7 cellular contexts compared by ENCODE assay signal in the genomic region with DNA sequence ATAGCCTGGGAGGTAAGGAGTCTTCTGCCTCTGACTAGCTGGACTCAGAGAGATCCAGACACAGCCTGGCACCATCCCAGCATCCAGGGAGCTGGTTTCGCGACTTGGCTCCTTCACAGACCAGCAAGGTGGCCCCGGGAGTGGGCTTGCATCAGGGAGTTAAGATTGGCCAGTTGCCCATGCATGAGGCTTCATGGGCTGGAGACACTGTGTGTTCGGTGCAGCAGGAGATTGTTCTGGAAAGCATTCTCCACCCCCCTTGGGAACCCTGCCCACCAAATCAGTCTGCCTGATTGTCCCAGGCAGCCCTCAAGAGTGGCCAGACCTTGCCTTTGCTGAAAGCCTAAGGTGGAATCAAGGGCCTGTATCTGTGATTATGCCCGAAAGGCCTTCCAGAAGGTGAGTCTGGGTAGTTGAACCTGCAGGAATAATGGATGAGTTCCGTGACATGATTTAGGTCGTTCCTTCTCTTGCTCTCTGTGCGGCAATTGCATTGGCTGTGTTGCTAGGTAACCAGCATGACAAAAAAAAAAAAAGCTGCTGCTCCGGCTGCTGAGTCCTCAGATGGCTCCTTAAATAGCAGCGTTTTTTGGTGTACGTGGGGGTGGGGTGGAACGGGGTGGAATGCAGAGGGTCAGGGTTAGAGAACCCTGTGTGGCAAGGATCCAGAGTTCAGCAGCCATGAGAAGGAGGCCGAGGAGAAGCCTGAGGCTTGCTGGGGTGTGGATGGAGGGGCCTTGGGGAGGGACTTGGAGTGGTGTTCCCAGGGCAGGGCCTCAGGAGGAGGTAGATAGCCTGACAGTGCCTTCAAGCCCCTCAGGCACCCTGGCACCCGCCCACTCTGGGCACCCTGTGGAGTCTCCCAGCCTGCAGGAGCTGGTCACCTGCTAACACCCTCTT.
DNase-seq lines count a peak whose midpoint lies in the region; ATAC-seq, FAIRE-seq and TF ChIP-seq lines count a peak whose summit lies in the region.

No MANE protein-coding gene starts in this region.

- H3K27me3 ChIP-seq in HepG2 (ENCODE audit: control insufficient read depth in 1 of 2, insufficient read depth in 2 of 2, low read length in 2 of 2) (no peaks in the 10 kb centered on the region), transverse colon (no peaks in the 10 kb centered on the region)

- intact Hi-C loops in HepG2 (cut with micrococcal nuclease; ENCODE audit: unreplicated experiment): no loop called here
- intact Hi-C loops in transverse colon (cut with DNase I; ENCODE audit: low total_unique reads): no loop called here

- POLR2A ChIA-PET in HepG2 (lab: Yijun Ruan, JAX): interaction anchor here (0.6 to 1.6 kb wide), 3 partner anchors 10 to 380 kb away, joined by 3 read pairs; no protein-coding TSS in a partner anchor

- peak; percentile 15; the same call in 1 of the 2 replicates for TF ChIP-seq RAD21 in HepG2 (CRISPR knock-in tag; IDR thresholded peaks at IDR 0.05)

- TF ChIP-seq EP300 in HepG2 (IDR thresholded peaks at IDR 0.05; ENCODE audit: low read depth in 2 of 2, low read length in 2 of 2) (peak; percentile 60 to 77; a peak in 2 of 4 replicates), HepG2 (CRISPR knock-in tag; IDR thresholded peaks at IDR 0.05; ENCODE audit: borderline replicate concordance) (no peak), transverse colon (IDR thresholded peaks at IDR 0.05; ENCODE audit: low read depth) (no peak)

- DNase-seq in NCI-H1694 (lab: John Stamatoyannopoulos, UW) (peak; percentile 71), caudate nucleus (lab: John Stamatoyannopoulos, UW) (peak in 40 of 61 donors; percentile 24 to 87 (median 60)), HepG2 (ENCODE audit: low spot score) (peak; percentile 73), transverse colon (no peak), inferior parietal cortex (ENCODE audit: extremely low spot score) (no peak)

- H2AFZ ChIP-seq in HepG2 (ENCODE audit: low read length): no peak overlapping the region

- H3K27ac ChIP-seq in caudate nucleus (ENCODE audit: low read depth, low read length) (peak overlapping the region; percentile 90), HepG2 (ENCODE audit: extremely low read length, insufficient read depth, low read length) (peak overlapping the region; percentile 62), transverse colon (peak overlapping the region; percentile 75 to 88 (median 84))

- H3K4me1 ChIP-seq in HepG2 (ENCODE audit: insufficient read depth, low read length) (peaks cover 24% of the 10 kb centered on the region), transverse colon (peaks cover 5 to 34% (median 27%) of the 10 kb centered on the region in 4 donors)

- CTCF ChIA-PET in HepG2 (lab: Yijun Ruan, JAX; ENCODE audit: low intra/inter-chr PET ratio, low total read pairs): no interaction called here

- TF ChIP-seq POLR2A in HepG2 (IDR thresholded peaks at IDR 0.05; ENCODE audit: insufficient read depth in 1 of 2, low read depth in 2 of 2, low read length in 2 of 2) (no peak), transverse colon (IDR thresholded peaks at IDR 0.05) (no peak)

- H3K4me3 ChIP-seq in HepG2 (replicated peaks in 1 of 3; ENCODE audit: insufficient read depth in 1 of 3, low read depth in 2 of 3, low read length in 3 of 3): no peak overlapping the region
- no peak overlapping the region for H3K4me3 ChIP-seq in transverse colon

- peaks cover 16 to 37% of the 10 kb centered on the region in 2 experiments for H3K36me3 ChIP-seq in HepG2 (replicated peaks in 1 of 2; ENCODE audit: control insufficient read depth in 1 of 2, insufficient read depth in 2 of 2, low read length in 2 of 2)
- peaks cover 0 to 10% (median 0%) of the 10 kb centered on the region in 4 donors for H3K36me3 ChIP-seq in transverse colon

- no peaks in the 10 kb centered on the region for H4K20me1 ChIP-seq in HepG2 (ENCODE audit: insufficient read depth, low read length)

- no peak overlapping the region for H3K9ac ChIP-seq in HepG2 (ENCODE audit: insufficient read depth, low read depth, low read length)

- ATAC-seq in HepG2 (peak; percentile 63), GM21528 (IDR thresholded peaks at IDR 0.05; ENCODE audit: low FRiP score, unreplicated experiment) (no peak), HG03095 (IDR thresholded peaks at IDR 0.05; ENCODE audit: unreplicated experiment) (no peak)

- in situ Hi-C loops in HepG2 (cut with HindIII; ENCODE audit: extremely low pct_ligation_motif_present, low pct_unique_long_range_greater_than_20kb): no loop called here
- in situ Hi-C loops in transverse colon (cut with MboI; ENCODE audit: low pct_ligation_motif_present in 1 of 4, low pct_unique_long_range_greater_than_20kb in 1 of 4, low sequenced_read_pairs in 3 of 4): loop anchor here in 1 of 4 donors (25.0 kb wide), 1 partner anchor 154 kb away; the partner anchor contains the start of gene STPG4

- no peaks in the 10 kb centered on the region for H3K9me3 ChIP-seq in HepG2 (ENCODE audit: low read length)
- H3K9me3 ChIP-seq in transverse colon: no peaks in the 10 kb centered on the region

- BruUV-seq in HepG2 (replicated peaks; lab: Mats Ljungman, UMichigan): no TSS peak

- H3K4me2 ChIP-seq in HepG2 (ENCODE audit: low read depth, low read length): 0 out of 2 replicates have a peak overlapping the region, but pooled peaks have one; percentile 22

- H3K79me2 ChIP-seq in HepG2 (ENCODE audit: insufficient read depth, low read length): no peaks in the 10 kb centered on the region

- TF ChIP-seq CTCF in HepG2 (CRISPR knock-in tag; IDR thresholded peaks at IDR 0.05) (no peak), transverse colon (IDR thresholded peaks at IDR 0.05) (no peak)

- peak; percentile 78 for FAIRE-seq in HepG2 (lab: Jason Lieb, UNC)

- 48% methylated on average over 11 of the region's 14 CpGs for WGBS in HepG2 (ENCODE audit: low lambda C conversion rate)
- 40 to 70% methylated on average over 1 to 14 of the region's 14 CpGs for WGBS in transverse colon (ENCODE audit: low coverage in 1 of 2), 2 donors

TF ChIP-seq in HepG2, 621 proteins besides CTCF, POLR2A, EP300 and RAD21 (continues in another document):
- TF ChIP-seq HNF4G (IDR thresholded peaks at IDR 0.05; ENCODE audit: borderline replicate concordance, low read depth, low read length) (peak; percentile 52; the same call in 1 of the 2 replicates), HNF4G (CRISPR knock-in tag; IDR thresholded peaks at IDR 0.05; ENCODE audit: borderline replicate concordance, low read depth) (no peak), NR2F1 (CRISPR knock-in tag; IDR thresholded peaks at IDR 0.05) (0 out of 4 replicates have a peak, but pooled peaks of 1 of the 2 experiments have one; percentile 36), ZBTB1 (CRISPR knock-in tag; IDR thresholded peaks at IDR 0.05; ENCODE audit: borderline replicate concordance) (no peak), ZNF160 (CRISPR knock-in tag; IDR thresholded peaks at IDR 0.05) (no peak), E2F1 (CRISPR knock-in tag; IDR thresholded peaks at IDR 0.05) (no peak), PHF20 (CRISPR knock-in tag; IDR thresholded peaks at IDR 0.05) (no peak), HNF4A (CRISPR knock-in tag; IDR thresholded peaks at IDR 0.05) (peak; percentile 68), THRA (CRISPR knock-in tag; IDR thresholded peaks at IDR 0.05; ENCODE audit: borderline replicate concordance) (peak; percentile 46; the same call in 1 of the 2 replicates), NONO (IDR thresholded peaks at IDR 0.05) (no peak), NONO (CRISPR knock-in tag; conservative IDR thresholded peaks at IDR 0.05) (0 out of 2 replicates have a peak, but pooled peaks have one; percentile 40)
- TF ChIP-seq, protein P1, sequence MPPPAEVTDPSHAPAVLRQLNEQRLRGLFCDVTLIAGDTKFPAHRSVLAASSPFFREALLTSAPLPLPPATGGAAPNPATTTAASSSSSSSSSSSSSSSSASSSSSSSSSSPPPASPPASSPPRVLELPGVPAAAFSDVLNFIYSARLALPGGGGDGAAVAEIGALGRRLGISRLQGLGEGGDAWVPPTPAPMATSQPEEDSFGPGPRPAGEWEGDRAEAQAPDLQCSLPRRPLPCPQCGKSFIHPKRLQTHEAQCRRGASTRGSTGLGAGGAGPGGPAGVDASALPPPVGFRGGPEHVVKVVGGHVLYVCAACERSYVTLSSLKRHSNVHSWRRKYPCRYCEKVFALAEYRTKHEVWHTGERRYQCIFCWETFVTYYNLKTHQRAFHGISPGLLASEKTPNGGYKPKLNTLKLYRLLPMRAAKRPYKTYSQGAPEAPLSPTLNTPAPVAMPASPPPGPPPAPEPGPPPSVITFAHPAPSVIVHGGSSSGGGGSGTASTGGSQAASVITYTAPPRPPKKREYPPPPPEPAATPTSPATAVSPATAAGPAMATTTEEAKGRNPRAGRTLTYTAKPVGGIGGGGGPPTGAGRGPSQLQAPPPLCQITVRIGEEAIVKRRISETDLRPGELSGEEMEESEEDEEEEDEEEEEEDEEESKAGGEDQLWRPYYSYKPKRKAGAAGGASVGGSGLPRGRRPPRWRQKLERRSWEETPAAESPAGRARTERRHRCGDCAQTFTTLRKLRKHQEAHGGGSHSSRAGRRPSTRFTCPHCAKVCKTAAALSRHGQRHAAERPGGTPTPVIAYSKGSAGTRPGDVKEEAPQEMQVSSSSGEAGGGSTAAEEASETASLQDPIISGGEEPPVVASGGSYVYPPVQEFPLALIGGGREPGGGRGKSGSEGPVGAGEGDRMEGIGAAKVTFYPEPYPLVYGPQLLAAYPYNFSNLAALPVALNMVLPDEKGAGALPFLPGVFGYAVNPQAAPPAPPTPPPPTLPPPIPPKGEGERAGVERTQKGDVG (CRISPR knock-in tag; IDR thresholded peaks at IDR 0.05; ENCODE audit: borderline replicate concordance): no peak

Comparison
In these comparisons a context has a peak if more than half of its experiments do, and no peak if none do; other contexts are left out.
1. DNase-seq: peak in NCI-H1694 (single experiment), caudate nucleus (40 of 61) and HepG2 (single experiment); none in transverse colon (single experiment) and inferior parietal cortex (single experiment).
2. Peak in every context shown above with its lines, with median percentiles within 50 percentile points of each other: H3K27ac ChIP-seq.